11 cellular contexts compared by ENCODE assay signal in the genomic region with DNA sequence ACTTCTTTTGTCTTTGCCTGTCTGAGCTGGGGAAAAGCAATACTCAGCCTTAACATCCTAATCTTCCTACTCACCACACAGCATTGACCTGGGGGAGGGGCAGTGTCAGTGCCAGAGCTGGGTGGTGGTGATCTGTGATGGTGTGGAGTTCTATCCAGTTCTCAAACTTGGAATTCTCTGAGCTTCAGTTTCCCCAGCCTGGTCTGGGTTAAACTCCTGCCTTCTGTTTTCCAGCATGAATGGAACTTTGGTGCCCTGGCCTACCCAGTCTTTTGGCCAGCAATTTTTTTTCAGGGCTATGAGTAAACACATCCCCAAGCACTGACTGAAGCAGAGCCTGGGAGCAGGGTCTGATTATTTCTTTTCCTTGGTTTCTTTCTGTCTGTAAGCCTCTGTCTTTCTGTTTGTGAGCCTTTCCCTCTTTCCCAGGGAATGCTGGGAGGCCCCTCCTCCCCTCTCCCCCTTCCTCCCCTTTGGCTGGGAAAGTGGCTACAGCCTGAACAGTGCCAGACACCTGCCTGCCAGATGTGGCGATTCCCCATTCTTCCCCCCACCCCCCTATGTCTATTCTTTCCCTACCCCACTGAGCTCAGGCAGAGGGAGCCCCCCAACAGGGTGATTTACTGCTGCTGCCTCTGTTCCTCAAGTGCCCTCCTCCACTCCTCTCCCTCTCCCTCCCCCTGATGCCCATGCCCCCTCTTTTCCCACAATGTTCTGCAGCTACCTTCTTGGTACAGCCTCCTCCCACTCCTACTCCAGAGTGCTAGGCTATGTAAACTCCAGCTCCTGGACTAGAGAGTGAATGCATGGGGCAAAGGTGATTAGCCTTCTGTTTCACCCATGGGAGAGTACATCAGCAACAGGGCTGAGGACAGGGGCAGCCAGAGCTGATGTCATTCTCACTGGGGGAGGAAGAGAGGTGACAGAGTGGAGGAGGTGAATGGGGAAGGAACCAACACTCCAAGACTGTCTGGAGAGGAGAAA. TPM values are rescaled to one million over a fixed set of nuclear protein-coding genes. Genes with fewer than 3 reads are reported as not detected.
DNase-seq lines count a peak whose midpoint lies in the region; ATAC-seq lines count a peak whose summit lies in the region.
"Had no signal": no experiment of that assay in that cellular context is flagged by ENCODE, and none has a peak within 500 bp of the region (broad histone marks: within the 10 kb centered on the region; RNA-seq: fewer than 3 reads in every experiment).

No MANE protein-coding gene starts in this region.

- H3K36me3 ChIP-seq in stomach smooth muscle (ENCODE audit: control insufficient read depth in 2 of 2, insufficient read depth in 2 of 2, low read length in 2 of 2) = peaks cover 18 to 25% of the 10 kb centered on the region in 2 donors

- H3K27me3 Mint-ChIP-seq in activated T-helper 17 cell treated with anti-CD3 and anti-CD28 coated beads, Interleukin-2, amount 50 U/mL, for 72 hours = no peaks in the 10 kb centered on the region
- H3K27me3 Mint-ChIP-seq: central memory CD8-positive, alpha-beta T cell; stimulated activated naive CD8-positive, alpha-beta T cell treated with anti-CD3 and anti-CD28 coated beads, Interleukin-15, Interleukin-2, amounts not matched to agents 100 ng/mL and 50 ng/mL, for 24 hours had no signal

- H3K9me3 Mint-ChIP-seq in activated T-helper 17 cell treated with anti-CD3 and anti-CD28 coated beads, Interleukin-2, amount 50 U/mL, for 72 hours = no peaks in the 10 kb centered on the region
- H3K9me3 Mint-ChIP-seq: central memory CD8-positive, alpha-beta T cell; stimulated activated naive CD8-positive, alpha-beta T cell treated with anti-CD3 and anti-CD28 coated beads, Interleukin-15, Interleukin-2, amounts not matched to agents 100 ng/mL and 50 ng/mL, for 24 hours had no signal

- H3K4me1 Mint-ChIP-seq in activated T-helper 17 cell treated with anti-CD3 and anti-CD28 coated beads, Interleukin-2, amount 50 U/mL, for 72 hours = peaks cover 11% of the 10 kb centered on the region

- H3K9me3 ChIP-seq in stomach smooth muscle (ENCODE audit: control insufficient read depth in 2 of 2, low read length in 2 of 2) = no peaks in the 10 kb centered on the region

- peaks cover 41% of the 10 kb centered on the region for H3K36me3 Mint-ChIP-seq in activated T-helper 17 cell treated with anti-CD3 and anti-CD28 coated beads, Interleukin-2, amount 50 U/mL, for 72 hours (ENCODE audit: low read depth)

- peaks cover 30% of the 10 kb centered on the region for H3K4me1 ChIP-seq in stomach smooth muscle (ENCODE audit: control insufficient read depth, insufficient read depth, low read length)

- H3K4me3 Mint-ChIP-seq in activated T-helper 17 cell treated with anti-CD3 and anti-CD28 coated beads, Interleukin-2, amount 50 U/mL, for 72 hours = peak overlapping the region; percentile 72
- H3K4me3 Mint-ChIP-seq: central memory CD8-positive, alpha-beta T cell had no signal

- no peak for ATAC-seq in activated T-helper 17 cell treated with anti-CD3 and anti-CD28 coated beads, Interleukin-2, amount 50 U/mL, for 72 hours (replicated peaks)

- peak; percentile 98 for DNase-seq in NCI-H1092 treated with DMSO at 0.1 percent for 48 hours (lab: John Stamatoyannopoulos, UW)
- DNase-seq in iPS-NIHi11 (ENCODE audit: low spot score) = peak; percentile 29
- DNase-seq in stimulated activated CD4-positive, alpha-beta T cell treated with anti-CD3 and anti-CD28 coated beads, Interleukin-1b, Interleukin-23, amount 100 ng/mL, for 48 hours = no peak
- DNase-seq in central memory CD4-positive, alpha-beta T cell = no peak
- no peak for DNase-seq in activated CD4-positive, alpha-beta T cell treated with anti-CD3 and anti-CD28 coated beads for 4 hours
- no peak for DNase-seq in stimulated activated CD4-positive, alpha-beta T cell treated with anti-CD3 and anti-CD28 coated beads, Interleukin-4, amount 100 ng/mL, for 24 hours

- peak overlapping the region; percentile 80 for H3K27ac ChIP-seq in stomach smooth muscle (ENCODE audit: low read length)
- H3K27ac ChIP-seq: HL-60 had no signal

- no peaks in the 10 kb centered on the region for H3K27me3 ChIP-seq in stomach smooth muscle (ENCODE audit: control insufficient read depth in 1 of 2, insufficient read depth in 2 of 2, low read length in 2 of 2)

- peak overlapping the region; percentile 65 for H3K27ac Mint-ChIP-seq in activated T-helper 17 cell treated with anti-CD3 and anti-CD28 coated beads, Interleukin-2, amount 50 U/mL, for 72 hours
- H3K27ac Mint-ChIP-seq: stimulated activated naive CD8-positive, alpha-beta T cell treated with anti-CD3 and anti-CD28 coated beads, Interleukin-15, Interleukin-2, amounts not matched to agents 100 ng/mL and 50 ng/mL, for 24 hours had no signal

- peak overlapping the region; percentile 36 to 58 for H3K9ac ChIP-seq in stomach smooth muscle (ENCODE audit: low read length in 2 of 2)

- H3K4me3 ChIP-seq in stomach smooth muscle (ENCODE audit: low read length in 2 of 2) = peak overlapping the region; percentile 14 to 67

RNA-seq across cellular contexts. Expression of gene GPR84, which starts 11.1 kb away (rescaled TPM):
- total RNA-seq in activated T-helper 17 cell treated with anti-CD3 and anti-CD28 coated beads, Interleukin-2, amount 50 U/mL, for 72 hours = 1 to 10 TPM in 1 of 2 donors, under 1 TPM in 1; 0.24 to 2.2 TPM

RNA-seq across cellular contexts. Expression of gene COPZ1, which starts 28.3 kb away (rescaled TPM):
- 10 to 100 TPM; 75.4 to 86.8 TPM for total RNA-seq in activated T-helper 17 cell treated with anti-CD3 and anti-CD28 coated beads, Interleukin-2, amount 50 U/mL, for 72 hours

RNA-seq across cellular contexts. Expression of gene ZNF385A, which starts 31.4 kb away (rescaled TPM):
- total RNA-seq in activated T-helper 17 cell treated with anti-CD3 and anti-CD28 coated beads, Interleukin-2, amount 50 U/mL, for 72 hours = 1 to 10 TPM in 1 of 2 donors, under 1 TPM in 1; 0.48 to 2.6 TPM

RNA-seq across cellular contexts. Expression of gene NFE2, which starts 52.4 kb away (rescaled TPM):
- total RNA-seq in activated T-helper 17 cell treated with anti-CD3 and anti-CD28 coated beads, Interleukin-2, amount 50 U/mL, for 72 hours = not detected

Comparison
In these comparisons a context has a peak if more than half of its experiments do, and no peak if none do; other contexts are left out.
1. DNase-seq: peak in NCI-H1092 treated with DMSO at 0.1 percent for 48 hours (single experiment) and iPS-NIHi11 (single experiment); none in stimulated activated CD4-positive, alpha-beta T cell treated with anti-CD3 and anti-CD28 coated beads, Interleukin-1b, Interleukin-23, amount 100 ng/mL, for 48 hours (single experiment), central memory CD4-positive, alpha-beta T cell (single experiment), activated CD4-positive, alpha-beta T cell treated with anti-CD3 and anti-CD28 coated beads for 4 hours (0 of 2) and stimulated activated CD4-positive, alpha-beta T cell treated with anti-CD3 and anti-CD28 coated beads, Interleukin-4, amount 100 ng/mL, for 24 hours (single experiment).